ENCODE assay signal across 13 cellular contexts in the genomic region with DNA sequence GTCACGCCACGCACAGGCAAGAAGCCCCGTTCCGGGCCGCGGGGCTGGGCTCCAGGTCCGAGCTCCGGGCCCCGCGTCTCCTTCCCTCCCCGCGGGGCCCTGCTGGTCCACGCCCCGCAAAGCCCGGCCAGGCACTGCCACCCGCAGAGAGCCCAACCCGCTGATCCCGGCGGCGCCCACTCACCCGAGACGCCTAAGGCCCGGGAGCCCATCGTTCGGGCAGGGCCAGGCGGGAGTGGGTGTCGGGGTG. TPM values are rescaled to one million over a fixed set of nuclear protein-coding genes. Genes with fewer than 3 reads are reported as not detected.
DNase-seq lines count a peak whose midpoint lies in the region; ATAC-seq and TF ChIP-seq lines count a peak whose summit lies in the region.
"Had no signal": no experiment of that assay in that cellular context is flagged by ENCODE, and none has a peak within 500 bp of the region (broad histone marks: within the 10 kb centered on the region; RNA-seq: fewer than 3 reads in every experiment).

No MANE protein-coding gene starts in this region.

- intact Hi-C loops in left ventricle myocardium inferior (cut with micrococcal nuclease), result no loop called here
- intact Hi-C loops in ovary (cut with DNase I), result no loop called here

- TF ChIP-seq EP300 in ovary (IDR thresholded peaks at IDR 0.05), result no peak

- H3K9ac ChIP-seq in NT2/D1 (ENCODE audit: insufficient read length, low read depth), result peak overlapping the region; percentile 50

- TF ChIP-seq CTCF in BE2C (IDR thresholded peaks at IDR 0.05; ENCODE audit: low read depth, low read length) (no peak), left ventricle myocardium inferior (IDR thresholded peaks at IDR 0.05; ENCODE audit: borderline replicate concordance) (no peak), ovary (IDR thresholded peaks at IDR 0.05) (no peak)

- no peak for DNase-seq in BE2C
- no peak for DNase-seq in NT2/D1 (ENCODE audit: low read depth, low spot score)
- no peak for DNase-seq in left ventricle myocardium inferior
- no peak for DNase-seq in ovary
- DNase-seq in stimulated activated CD4-positive, alpha-beta T cell treated with anti-CD3 and anti-CD28 coated beads, Interleukin-4, amount 100 ng/mL, for 24 hours, result no peak
- DNase-seq: Caco-2, HFFc6, midbrain, NCI-H2029 treated with DMSO at 0.1 percent for 48 hours had no signal

- no peaks in the 10 kb centered on the region for H3K4me1 ChIP-seq in BE2C
- H3K4me1 ChIP-seq in NT2/D1 (ENCODE audit: insufficient read depth, insufficient read length), result no peaks in the 10 kb centered on the region
- H3K4me1 ChIP-seq in left ventricle myocardium inferior, result peaks cover 9% of the 10 kb centered on the region
- no peaks in the 10 kb centered on the region for H3K4me1 ChIP-seq in ovary (ENCODE audit: insufficient read depth)
- H3K4me1 ChIP-seq: Caco-2 had no signal

- H3K27ac ChIP-seq in left ventricle myocardium inferior (replicated peaks) (peak overlapping the region; percentile 27), ovary (no peak overlapping the region)

- H3K4me3 ChIP-seq in BE2C (ENCODE audit: low read depth, low read length) (peak overlapping the region; percentile 63), NT2/D1 (ENCODE audit: insufficient read length, low read depth) (peak overlapping the region; percentile 45), left ventricle myocardium inferior (peak overlapping the region; percentile 65), ovary (peak overlapping the region; percentile 28)

- H3K9me3 ChIP-seq in BE2C (no peaks in the 10 kb centered on the region), NT2/D1 (ENCODE audit: insufficient read depth, low read length) (no peaks in the 10 kb centered on the region), left ventricle myocardium inferior (replicated peaks) (no peaks in the 10 kb centered on the region), ovary (no peaks in the 10 kb centered on the region)
- H3K9me3 ChIP-seq: Caco-2 had no signal

- no peak for ATAC-seq in GM19035 (IDR thresholded peaks at IDR 0.05; ENCODE audit: unreplicated experiment)
- ATAC-seq in HG02798 (IDR thresholded peaks at IDR 0.05; ENCODE audit: poor library complexity, unreplicated experiment), result no peak
- ATAC-seq in HG03108 (IDR thresholded peaks at IDR 0.05; ENCODE audit: unreplicated experiment), result no peak

- H3K27me3 ChIP-seq in BE2C, result no peaks in the 10 kb centered on the region
- peaks cover 10% of the 10 kb centered on the region for H3K27me3 ChIP-seq in NT2/D1 (ENCODE audit: insufficient read depth, insufficient read length)
- peaks cover 17% of the 10 kb centered on the region for H3K27me3 ChIP-seq in left ventricle myocardium inferior (ENCODE audit: low read depth)
- H3K27me3 ChIP-seq in ovary, result no peaks in the 10 kb centered on the region

- WGBS in ovary, 3 donors, result 22 to 36% (median 24%) methylated on average over 24 to 27 of the region's 27 CpGs

- H3K36me3 ChIP-seq in BE2C (no peaks in the 10 kb centered on the region), NT2/D1 (ENCODE audit: insufficient read depth, insufficient read length, low read length) (no peaks in the 10 kb centered on the region), left ventricle myocardium inferior (no peaks in the 10 kb centered on the region), ovary (no peaks in the 10 kb centered on the region)

- TF ChIP-seq POLR2A in ovary (IDR thresholded peaks at IDR 0.05), result no peak

RNA-seq across cellular contexts. Expression of a gene that starts 0.9 kb away (rescaled TPM):
- polyA plus RNA-seq in BE2C (2012; ENCODE audit: insufficient read depth, insufficient read length, low read depth), result 127 TPM
- total RNA-seq in left ventricle myocardium inferior (4.5 TPM), ovary (1 to 10 TPM in 4 of 7 donors, under 1 TPM in 3; 0.73 to 8.6 (median 2.7) TPM)
- polyA plus RNA-seq in ovary, result 1 to 10 TPM; 2.0 to 2.2 TPM
- total RNA-seq: HFFc6 had no signal

RNA-seq across cellular contexts. Expression of a gene that starts 35.0 kb away (rescaled TPM):
- polyA plus RNA-seq in BE2C (2012; ENCODE audit: insufficient read depth, insufficient read length, low read depth), result 1,099 TPM
- 123 TPM for total RNA-seq in left ventricle myocardium inferior
- 100 to 1,000 TPM; 123 to 181 (median 155) TPM for total RNA-seq in ovary
- 100 to 1,000 TPM; 120 to 261 TPM for polyA plus RNA-seq in ovary

RNA-seq across cellular contexts. Expression of a gene that starts 35.3 kb away (rescaled TPM):
- polyA plus RNA-seq in BE2C (2012; ENCODE audit: insufficient read depth, insufficient read length, low read depth), result 278 TPM
- total RNA-seq in left ventricle myocardium inferior (72.5 TPM), ovary (10 to 100 TPM; 48.5 to 58.5 (median 54.7) TPM)
- 10 to 100 TPM; 41.3 to 44.2 TPM for polyA plus RNA-seq in ovary

RNA-seq across cellular contexts. Expression of a gene that starts 48.6 kb away (rescaled TPM):
- 30.3 TPM for polyA plus RNA-seq in BE2C (2012; ENCODE audit: insufficient read depth, insufficient read length, low read depth)
- 52.8 TPM for total RNA-seq in left ventricle myocardium inferior
- 1 to 10 TPM; 1.1 to 2.1 (median 1.6) TPM for total RNA-seq in ovary
- under 1 TPM; 0.25 to 0.65 TPM for polyA plus RNA-seq in ovary
- total RNA-seq: Caco-2, HT1080 had no signal

RNA-seq across cellular contexts. Expression of a gene that starts 56.5 kb away (rescaled TPM):
- 1,367 TPM for polyA plus RNA-seq in BE2C (2012; ENCODE audit: insufficient read depth, insufficient read length, low read depth)
- total RNA-seq in left ventricle myocardium inferior (4.0 TPM), ovary (1 to 10 TPM in 3 of 7 donors, under 1 TPM in 3, not detected in 1; 0.36 to 3.0 (median 1.1) TPM)
- 1 to 10 TPM in 1 of 2 donors, under 1 TPM in 1; 0.63 to 1.1 TPM for polyA plus RNA-seq in ovary
